In the genomic region with DNA sequence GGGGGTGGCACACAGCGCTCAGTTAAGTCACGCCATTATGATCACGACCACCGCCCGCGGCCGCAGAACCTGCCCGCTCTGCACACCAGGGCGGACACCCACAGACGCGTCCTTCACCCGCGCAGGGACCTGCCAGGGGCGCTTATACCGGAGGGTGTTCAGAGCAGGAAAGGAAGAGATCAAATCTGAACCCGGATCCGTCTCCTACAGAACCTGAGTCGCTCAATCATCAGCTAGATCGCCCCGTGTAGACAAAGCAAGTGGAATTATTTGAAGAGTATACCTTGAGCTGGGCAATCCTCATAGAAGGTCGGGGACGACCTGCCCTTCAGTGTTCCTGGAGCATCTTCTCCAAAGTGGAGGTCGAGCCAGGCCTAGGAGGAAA, we compare ENCODE assay signal across 14 cellular contexts. TPM values are rescaled to one million over a fixed set of nuclear protein-coding genes. Genes with fewer than 3 reads are reported as not detected.
DNase-seq lines count a peak whose midpoint lies in the region; ATAC-seq and TF ChIP-seq lines count a peak whose summit lies in the region.
"Had no signal": no experiment of that assay in that cellular context is flagged by ENCODE, and none has a peak within 500 bp of the region (broad histone marks: within the 10 kb centered on the region; RNA-seq: fewer than 3 reads in every experiment).

No MANE protein-coding gene starts in this region.

- no peak for TF ChIP-seq CTCF in osteocyte (IDR thresholded peaks at IDR 0.05)

- no peak for DNase-seq in CD4-positive, alpha-beta memory T cell
- peak; percentile 80 for DNase-seq in osteocyte (ENCODE audit: extremely low spot score, unreplicated experiment)
- no peak for DNase-seq in retina
- DNase-seq in DMS 273 treated with DMSO at 0.1 percent for 48 hours (lab: John Stamatoyannopoulos, UW) = no peak
- DNase-seq: activated CD4-positive, CD25-positive, alpha-beta regulatory T cell; Kasumi-1; NCI-H2029 had no signal

- H3K4me1 Mint-ChIP-seq in CD4-positive, alpha-beta memory T cell = peaks cover 16 to 42% (median 29%) of the 10 kb centered on the region in 4 donors
- peaks cover 19% of the 10 kb centered on the region for H3K4me1 Mint-ChIP-seq in dendritic cell treated with granulocyte-macrophage colony-stimulating factor and Interleukin-4, amounts not matched to agents 40 ng/mL and 50 ng/mL, for 4 days (ENCODE audit: low read depth)
- peaks cover 29% of the 10 kb centered on the region for H3K4me1 Mint-ChIP-seq in osteocyte (ENCODE audit: unreplicated experiment)

- no peaks in the 10 kb centered on the region for H3K27me3 ChIP-seq in CD4-positive, alpha-beta memory T cell (ENCODE audit: insufficient read depth, low read length)
- H3K27me3 ChIP-seq: suprapubic skin had no signal

- peak overlapping the region; percentile 60 for H3K27ac ChIP-seq in CD4-positive, alpha-beta memory T cell (ENCODE audit: low read depth, low read length)
- H3K27ac ChIP-seq in KOPT-K1 (ENCODE audit: low read depth, low read length, poor library complexity, severe bottlenecking) = peak overlapping the region; percentile 91

- peaks cover 16 to 17% of the 10 kb centered on the region in 2 donors for H3K36me3 Mint-ChIP-seq in CD4-positive, alpha-beta memory T cell
- H3K36me3 Mint-ChIP-seq in dendritic cell treated with granulocyte-macrophage colony-stimulating factor and Interleukin-4, amounts not matched to agents 40 ng/mL and 50 ng/mL, for 4 days (ENCODE audit: low read depth) = no peaks in the 10 kb centered on the region
- H3K36me3 Mint-ChIP-seq in osteocyte (ENCODE audit: unreplicated experiment) = no peaks in the 10 kb centered on the region

- intact Hi-C loops in CD4-positive, alpha-beta memory T cell (cut with micrococcal nuclease) = loop anchor here (1.0 kb wide), 1 partner anchor 9 kb away; no protein-coding TSS in a partner anchor
- intact Hi-C loops in dendritic cell treated with granulocyte-macrophage colony-stimulating factor and Interleukin-4, amounts not matched to agents 40 ng/mL and 50 ng/mL, for 4 days (cut with micrococcal nuclease) = no loop called here

- H3K9me3 Mint-ChIP-seq in CD4-positive, alpha-beta memory T cell = peaks cover 0 to 3% (median 0%) of the 10 kb centered on the region in 8 donors
- H3K9me3 Mint-ChIP-seq in dendritic cell treated with granulocyte-macrophage colony-stimulating factor and Interleukin-4, amounts not matched to agents 40 ng/mL and 50 ng/mL, for 4 days = no peaks in the 10 kb centered on the region
- H3K9me3 Mint-ChIP-seq in osteocyte (ENCODE audit: unreplicated experiment) = no peaks in the 10 kb centered on the region

- POLR2A ChIA-PET in CD4-positive, alpha-beta memory T cell (lab: Charles Lee; ENCODE audit: partially characterized antibody) = interaction anchor here (0.5 to 7.4 kb wide), 6 partner anchors 13 to 264 kb away, joined by 4 to 198 read pairs (median 73); a partner anchor contains a TSS

- H3K9me3 ChIP-seq in CD4-positive, alpha-beta memory T cell (ENCODE audit: control insufficient read depth in 1 of 2, low read length in 2 of 2) = no peaks in the 10 kb centered on the region
- H3K9me3 ChIP-seq in KOPT-K1 (ENCODE audit: insufficient read depth, low read length, poor library complexity, severe bottlenecking) = no peaks in the 10 kb centered on the region
- H3K9me3 ChIP-seq: Caco-2, prostate gland, suprapubic skin had no signal

- no peak overlapping the region for H3K4me3 ChIP-seq in CD4-positive, alpha-beta memory T cell (ENCODE audit: low read length in 2 of 2)
- H3K4me3 ChIP-seq: prostate gland, suprapubic skin had no signal

- H3K36me3 ChIP-seq in CD4-positive, alpha-beta memory T cell (ENCODE audit: insufficient read depth, low read length) = no peaks in the 10 kb centered on the region
- H3K36me3 ChIP-seq in KOPT-K1 (ENCODE audit: insufficient read depth, low read length) = no peaks in the 10 kb centered on the region
- H3K36me3 ChIP-seq: prostate gland, suprapubic skin had no signal

- H3K4me3 Mint-ChIP-seq in CD4-positive, alpha-beta memory T cell = peak overlapping the region; percentile 45 to 89 (median 79)
- H3K4me3 Mint-ChIP-seq in dendritic cell treated with granulocyte-macrophage colony-stimulating factor and Interleukin-4, amounts not matched to agents 40 ng/mL and 50 ng/mL, for 4 days = no peak overlapping the region
- no peak overlapping the region for H3K4me3 Mint-ChIP-seq in osteocyte (ENCODE audit: unreplicated experiment)

- H3K27me3 Mint-ChIP-seq in CD4-positive, alpha-beta memory T cell = no peaks in the 10 kb centered on the region
- no peaks in the 10 kb centered on the region for H3K27me3 Mint-ChIP-seq in dendritic cell treated with granulocyte-macrophage colony-stimulating factor and Interleukin-4, amounts not matched to agents 40 ng/mL and 50 ng/mL, for 4 days
- H3K27me3 Mint-ChIP-seq in osteocyte (ENCODE audit: unreplicated experiment) = no peaks in the 10 kb centered on the region

- ATAC-seq in GM19467 (IDR thresholded peaks at IDR 0.05; ENCODE audit: unreplicated experiment) (no peak), GM21367 (IDR thresholded peaks at IDR 0.05; ENCODE audit: unreplicated experiment) (no peak)

- peaks cover 37% of the 10 kb centered on the region for H3K4me1 ChIP-seq in CD4-positive, alpha-beta memory T cell (ENCODE audit: insufficient read depth, low read length)

- H3K27ac Mint-ChIP-seq in CD4-positive, alpha-beta memory T cell = peak overlapping the region; percentile 94 to 99 (median 98)
- H3K27ac Mint-ChIP-seq in dendritic cell treated with granulocyte-macrophage colony-stimulating factor and Interleukin-4, amounts not matched to agents 40 ng/mL and 50 ng/mL, for 4 days = peak overlapping the region; percentile 93
- H3K27ac Mint-ChIP-seq in osteocyte (ENCODE audit: unreplicated experiment) = no peak overlapping the region

- CTCF ChIA-PET in CD4-positive, alpha-beta memory T cell (lab: Charles Lee; ENCODE audit: partially characterized antibody) = no interaction called here

RNA-seq across cellular contexts. Expression of a gene that starts 14.4 kb away (rescaled TPM):
- total RNA-seq in CD4-positive, alpha-beta memory T cell = 100 to 1,000 TPM; 100 to 111 TPM
- polyA plus RNA-seq in CD4-positive, alpha-beta memory T cell = 10 to 100 TPM; 11.6 to 28.6 TPM
- total RNA-seq in osteocyte = 44.3 and 47.2 TPM in 2 replicates

Comparison
In these comparisons a context has a peak if more than half of its experiments do, and no peak if none do; other contexts are left out.
1. H3K4me3 Mint-ChIP-seq: peak in CD4-positive, alpha-beta memory T cell (8 of 8); none in dendritic cell treated with granulocyte-macrophage colony-stimulating factor and Interleukin-4, amounts not matched to agents 40 ng/mL and 50 ng/mL, for 4 days (single experiment) and osteocyte (single experiment).